ENCODE assay signal across 9 cellular contexts in genomic region chr22:43883012-43883661, GRCh38. TPM values are rescaled to one million over a fixed set of nuclear protein-coding genes. Genes with fewer than 3 reads are reported as not detected.
DNase-seq lines count a peak whose midpoint lies in the region; ATAC-seq lines count a peak whose summit lies in the region.
"Had no signal": no experiment of that assay in that cellular context is flagged by ENCODE, and none has a peak within 500 bp of the region (broad histone marks: within the 10 kb centered on the region; RNA-seq: fewer than 3 reads in every experiment).

No MANE protein-coding gene starts in this region.

- ATAC-seq in left cardiac atrium (peak; percentile 31 to 32), GM18867 (IDR thresholded peaks at IDR 0.05; ENCODE audit: unreplicated experiment) (no peak)

- H3K9me2 ChIP-seq in Karpas-422 (replicated peaks; ENCODE audit: insufficient read depth, low read length), result no peaks in the 10 kb centered on the region

- H3K27ac ChIP-seq in Karpas-422 (ENCODE audit: low read length), result no peak overlapping the region
- H3K27ac ChIP-seq: tibial nerve had no signal

- no peaks in the 10 kb centered on the region for H3K79me2 ChIP-seq in Karpas-422 (ENCODE audit: low read length)

- H4K20me1 ChIP-seq in Karpas-422 (ENCODE audit: insufficient read depth, low read depth, low read length), result 0 out of 2 replicates have a peak, but pooled peaks cover 9% of the 10 kb centered on the region

- H3K27ac Mint-ChIP-seq in activated naive CD4-positive, alpha-beta T cell treated with anti-CD3 and anti-CD28 coated beads for 36 hours, result no peak overlapping the region

- H3K4me1 Mint-ChIP-seq in activated naive CD4-positive, alpha-beta T cell treated with anti-CD3 and anti-CD28 coated beads for 36 hours (ENCODE audit: low read depth), result no peaks in the 10 kb centered on the region

- H3K9me3 Mint-ChIP-seq in activated naive CD4-positive, alpha-beta T cell treated with anti-CD3 and anti-CD28 coated beads for 36 hours, result no peaks in the 10 kb centered on the region

- no peak overlapping the region for H3K4me3 ChIP-seq in Karpas-422 (ENCODE audit: low read length)
- H3K4me3 ChIP-seq: tibial nerve had no signal

- H3K4me2 ChIP-seq in Karpas-422 (ENCODE audit: low read depth, low read length, poor library complexity, severe bottlenecking), result no peak overlapping the region

- no peak overlapping the region for H3K4me3 Mint-ChIP-seq in activated naive CD4-positive, alpha-beta T cell treated with anti-CD3 and anti-CD28 coated beads for 36 hours

- peak; percentile 94 for DNase-seq in ELF-1 (ENCODE audit: low read depth, low spot score)
- peak; percentile 89 for DNase-seq in Karpas-422
- peak; percentile 87 for DNase-seq in RPMI8226
- peak; percentile 74 for DNase-seq in activated naive CD4-positive, alpha-beta T cell treated with anti-CD3 and anti-CD28 coated beads for 36 hours
- DNase-seq in left cardiac atrium, result no peak
- peak in 2 of 3 donors; percentile 21 to 62 for DNase-seq in stimulated activated CD4-positive, alpha-beta T cell treated with anti-CD3 and anti-CD28 coated beads, Interleukin-12 subunit alpha, Interleukin-12 subunit beta, amount 100 ng/mL, for 48 hours (ENCODE audit: low read depth in 2 of 3, low spot score in 1 of 3)
- DNase-seq in cortex of kidney (lab: John Stamatoyannopoulos, UW), result no peak

- H3K4me1 ChIP-seq in Karpas-422 (ENCODE audit: low read length), result no peaks in the 10 kb centered on the region; the same call in 1 of the 2 replicates
- H3K4me1 ChIP-seq: tibial nerve had no signal

- CTCF ChIA-PET in activated naive CD4-positive, alpha-beta T cell treated with anti-CD3 and anti-CD28 coated beads for 36 hours (lab: Charles Lee), result interaction anchor here (0.6 to 2.6 kb wide), 13 partner anchors 15 to 1207 kb away, joined by 3 to 26 read pairs (median 4); no protein-coding TSS in a partner anchor

- H3K36me3 Mint-ChIP-seq in activated naive CD4-positive, alpha-beta T cell treated with anti-CD3 and anti-CD28 coated beads for 36 hours (ENCODE audit: low read depth), result no peaks in the 10 kb centered on the region

- peaks cover 21% of the 10 kb centered on the region for H3K27me3 Mint-ChIP-seq in activated naive CD4-positive, alpha-beta T cell treated with anti-CD3 and anti-CD28 coated beads for 36 hours (ENCODE audit: low read depth)

- no peak overlapping the region for H2AFZ ChIP-seq in Karpas-422 (ENCODE audit: low read length)

- no peaks in the 10 kb centered on the region for H3K36me3 ChIP-seq in Karpas-422 (ENCODE audit: insufficient read depth, low read length)
- H3K36me3 ChIP-seq: tibial nerve had no signal

- no peak overlapping the region for H3K9ac ChIP-seq in Karpas-422 (ENCODE audit: low read length)

- intact Hi-C loops in activated naive CD4-positive, alpha-beta T cell treated with anti-CD3 and anti-CD28 coated beads for 36 hours (cut with micrococcal nuclease), result loop anchor here (1.0 to 5.0 kb wide), 2 partner anchors 63 to 496 kb away; no protein-coding TSS in a partner anchor
- intact Hi-C loops in left cardiac atrium (cut with DNase I), result loop anchor here in 1 of 2 donors (10.0 kb wide), 1 partner anchor 498 kb away; no protein-coding TSS in a partner anchor

- no peaks in the 10 kb centered on the region for H3K27me3 ChIP-seq in Karpas-422 (ENCODE audit: low read length)

- no peaks in the 10 kb centered on the region for H3K9me3 ChIP-seq in Karpas-422 (ENCODE audit: low read length)
- H3K9me3 ChIP-seq: tibial nerve had no signal

RNA-seq across cellular contexts. Expression of gene PNPLA5, which starts 8.7 kb away (rescaled TPM):
- total RNA-seq in Karpas-422 (2014; rRNA removed; shearing (Covaris generic); ENCODE audit: low replicate concordance), result not detected in 2 replicates
- total RNA-seq in activated naive CD4-positive, alpha-beta T cell treated with anti-CD3 and anti-CD28 coated beads for 36 hours, result not detected
- total RNA-seq in left cardiac atrium, result not detected
- total RNA-seq: tibial nerve had no signal

RNA-seq across cellular contexts. Expression of gene SULT4A1, which starts 20.8 kb away (rescaled TPM):
- not detected in 2 replicates for total RNA-seq in Karpas-422 (2014; rRNA removed; shearing (Covaris generic); ENCODE audit: low replicate concordance)
- total RNA-seq in activated naive CD4-positive, alpha-beta T cell treated with anti-CD3 and anti-CD28 coated beads for 36 hours, result not detected
- under 1 TPM; 0.29 to 0.63 TPM for total RNA-seq in left cardiac atrium

RNA-seq across cellular contexts. Expression of gene PNPLA3, which starts 40.5 kb away (rescaled TPM):
- not detected in 2 replicates for total RNA-seq in Karpas-422 (2014; rRNA removed; shearing (Covaris generic); ENCODE audit: low replicate concordance)
- under 1 TPM; 0.29 to 0.77 TPM for total RNA-seq in activated naive CD4-positive, alpha-beta T cell treated with anti-CD3 and anti-CD28 coated beads for 36 hours
- total RNA-seq in left cardiac atrium, result 1 to 10 TPM; 1.5 to 5.2 TPM

Comparison
In these comparisons a context has a peak if more than half of its experiments do, and no peak if none do; other contexts are left out.
1. DNase-seq: peak in ELF-1 (single experiment), Karpas-422 (single experiment), RPMI8226 (single experiment), activated naive CD4-positive, alpha-beta T cell treated with anti-CD3 and anti-CD28 coated beads for 36 hours (single experiment) and stimulated activated CD4-positive, alpha-beta T cell treated with anti-CD3 and anti-CD28 coated beads, Interleukin-12 subunit alpha, Interleukin-12 subunit beta, amount 100 ng/mL, for 48 hours (2 of 3); none in left cardiac atrium (single experiment) and cortex of kidney (single experiment).